In the genomic region with DNA sequence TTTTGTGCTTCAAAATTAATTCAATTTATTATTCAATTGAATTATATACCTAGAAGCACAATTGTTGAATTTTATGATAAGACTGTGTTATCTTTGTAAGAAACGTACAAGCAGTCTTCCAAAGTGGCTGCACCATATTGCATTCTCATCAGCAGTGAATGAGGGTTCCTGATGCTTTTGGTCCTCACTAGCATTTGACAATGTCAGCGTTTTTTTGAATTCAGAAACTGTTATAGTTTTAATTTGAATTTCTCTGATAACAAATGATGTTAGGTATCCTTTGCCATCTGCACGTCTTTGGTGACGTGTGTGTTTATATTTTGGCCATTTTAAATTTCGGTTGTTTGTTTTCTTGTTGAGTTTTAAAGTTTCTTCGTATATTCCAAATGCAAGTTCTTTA, we compare ENCODE assay signal across 4 cellular contexts.
A peak's percentile ranks its signal among the peaks of the same experiment; 100 is the strongest.
TF ChIP-seq lines count a peak whose summit lies in the region.

No MANE protein-coding gene starts in this region.

TF ChIP-seq in HepG2, 621 proteins besides CTCF, POLR2A, EP300 and RAD21:
- TF ChIP-seq, protein P1, sequence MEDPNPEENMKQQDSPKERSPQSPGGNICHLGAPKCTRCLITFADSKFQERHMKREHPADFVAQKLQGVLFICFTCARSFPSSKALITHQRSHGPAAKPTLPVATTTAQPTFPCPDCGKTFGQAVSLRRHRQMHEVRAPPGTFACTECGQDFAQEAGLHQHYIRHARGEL (CRISPR knock-in tag; IDR thresholded peaks at IDR 0.05): no peak
- TF ChIP-seq AGO2 (optimal IDR thresholded peaks at IDR 0.05; ENCODE audit: low read depth, low read length): no peak
- TF ChIP-seq RBM22 (optimal IDR thresholded peaks at IDR 0.05; ENCODE audit: low read length): no peak
- peak; percentile 73 for TF ChIP-seq MAFF (IDR thresholded peaks at IDR 0.05; ENCODE audit: low read depth, low read length)
- peak; percentile 72 to 85 for TF ChIP-seq MAFK (conservative IDR thresholded peaks at IDR 0.05 in 1 of 2, IDR thresholded peaks at IDR 0.05 in 1 of 2; ENCODE audit: low read length in 2 of 2)
- TF ChIP-seq MEF2D (CRISPR knock-in tag; IDR thresholded peaks at IDR 0.05): no peak
TF ChIP-seq in HepG2: peak in this region for 2.

TF ChIP-seq in A549, 52 proteins besides CTCF, POLR2A, EP300 and RAD21:
- TF ChIP-seq HOXB13 (CRISPR knock-in tag; IDR thresholded peaks at IDR 0.05; ENCODE audit: low read depth) (no peak), MAFK (IDR thresholded peaks at IDR 0.05; ENCODE audit: partially characterized antibody) (peak; percentile 66)
TF ChIP-seq in A549: peak in this region for 1.

TF ChIP-seq in IMR-90, 13 proteins besides CTCF, POLR2A, EP300 and RAD21:
- TF ChIP-seq CHD1 (IDR thresholded peaks at IDR 0.05; ENCODE audit: low read depth, low read length): no peak
- peak; percentile 82 for TF ChIP-seq MAFK (IDR thresholded peaks at IDR 0.05; ENCODE audit: low read depth, low read length)
- TF ChIP-seq BHLHE40 (IDR thresholded peaks at IDR 0.05; ENCODE audit: low read depth, low read length): no peak
- no peak for TF ChIP-seq MAZ (IDR thresholded peaks at IDR 0.05; ENCODE audit: borderline replicate concordance, low read depth, low read length)
- no peak for TF ChIP-seq CEBPB (IDR thresholded peaks at IDR 0.05; ENCODE audit: low read depth, low read length)
- no peak for TF ChIP-seq MXI1 (IDR thresholded peaks at IDR 0.05; ENCODE audit: borderline replicate concordance, low read depth, low read length)
- no peak for TF ChIP-seq NFE2L2 (IDR thresholded peaks at IDR 0.05; ENCODE audit: low read depth, low read length)
- TF ChIP-seq, protein P2, sequence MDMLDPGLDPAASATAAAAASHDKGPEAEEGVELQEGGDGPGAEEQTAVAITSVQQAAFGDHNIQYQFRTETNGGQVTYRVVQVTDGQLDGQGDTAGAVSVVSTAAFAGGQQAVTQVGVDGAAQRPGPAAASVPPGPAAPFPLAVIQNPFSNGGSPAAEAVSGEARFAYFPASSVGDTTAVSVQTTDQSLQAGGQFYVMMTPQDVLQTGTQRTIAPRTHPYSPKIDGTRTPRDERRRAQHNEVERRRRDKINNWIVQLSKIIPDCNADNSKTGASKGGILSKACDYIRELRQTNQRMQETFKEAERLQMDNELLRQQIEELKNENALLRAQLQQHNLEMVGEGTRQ (IDR thresholded peaks at IDR 0.05; ENCODE audit: low read depth, low read length): no peak

TF ChIP-seq in K562, 482 proteins besides CTCF, POLR2A, EP300 and RAD21:
- TF ChIP-seq MAFG (tag; conservative IDR thresholded peaks at IDR 0.05): peak; percentile 60
- no peak for TF ChIP-seq TARDBP (IDR thresholded peaks at IDR 0.05)
- TF ChIP-seq MAFF (IDR thresholded peaks at IDR 0.05; ENCODE audit: low read length): peak; percentile 60
- TF ChIP-seq MAFK (IDR thresholded peaks at IDR 0.05; ENCODE audit: low read length): peak; percentile 38; the same call in 1 of the 2 replicates
- no peak for TF ChIP-seq MAZ (CRISPR knock-in tag; conservative IDR thresholded peaks at IDR 0.05 in 1 of 2, IDR thresholded peaks at IDR 0.05 in 1 of 2)
- TF ChIP-seq ZNF316 (IDR thresholded peaks at IDR 0.05): peak; percentile 64; the same call in 1 of the 2 replicates
- TF ChIP-seq, protein P3, sequence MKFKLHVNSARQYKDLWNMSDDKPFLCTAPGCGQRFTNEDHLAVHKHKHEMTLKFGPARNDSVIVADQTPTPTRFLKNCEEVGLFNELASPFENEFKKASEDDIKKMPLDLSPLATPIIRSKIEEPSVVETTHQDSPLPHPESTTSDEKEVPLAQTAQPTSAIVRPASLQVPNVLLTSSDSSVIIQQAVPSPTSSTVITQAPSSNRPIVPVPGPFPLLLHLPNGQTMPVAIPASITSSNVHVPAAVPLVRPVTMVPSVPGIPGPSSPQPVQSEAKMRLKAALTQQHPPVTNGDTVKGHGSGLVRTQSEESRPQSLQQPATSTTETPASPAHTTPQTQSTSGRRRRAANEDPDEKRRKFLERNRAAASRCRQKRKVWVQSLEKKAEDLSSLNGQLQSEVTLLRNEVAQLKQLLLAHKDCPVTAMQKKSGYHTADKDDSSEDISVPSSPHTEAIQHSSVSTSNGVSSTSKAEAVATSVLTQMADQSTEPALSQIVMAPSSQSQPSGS (CRISPR knock-in tag; IDR thresholded peaks at IDR 0.05): no peak
- TF ChIP-seq C11orf30 (IDR thresholded peaks at IDR 0.05; ENCODE audit: low read depth): peak; percentile 30; the same call in 1 of the 2 replicates
TF ChIP-seq in K562: peak in this region for 5.
